1 cellular context compared by ENCODE assay signal in the genomic region with DNA sequence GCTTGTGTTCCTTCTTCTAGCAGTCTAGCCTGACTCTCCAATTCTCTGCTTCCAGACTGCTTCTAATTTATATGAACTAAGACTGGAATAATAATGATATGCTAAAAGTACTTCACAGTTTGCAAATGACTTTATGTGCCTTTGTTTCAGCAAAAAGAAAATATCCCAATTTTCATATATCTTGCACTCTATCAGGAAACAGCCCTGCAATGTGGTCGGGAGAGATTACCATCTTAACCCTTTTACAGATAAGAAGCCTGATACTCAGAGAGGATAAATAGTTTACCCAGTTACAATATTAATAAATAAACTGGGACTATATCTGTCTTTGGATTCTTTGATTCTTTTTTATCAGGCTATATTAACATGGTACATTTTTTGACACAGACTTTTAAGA.
TF ChIP-seq lines count a peak whose summit lies in the region.

No MANE protein-coding gene starts in this region.

TF ChIP-seq in SK-N-SH, 30 proteins besides CTCF, POLR2A, EP300 and RAD21 (continued from another document):
- no peak for TF ChIP-seq SIN3A (IDR thresholded peaks at IDR 0.05; ENCODE audit: borderline replicate concordance, low read depth, low read length)
- TF ChIP-seq JUND (IDR thresholded peaks at IDR 0.05) = no peak
- TF ChIP-seq GATA2 (CRISPR knock-in tag; IDR thresholded peaks at IDR 0.05) = no peak
- no peak for TF ChIP-seq YY1 (IDR thresholded peaks at IDR 0.05; ENCODE audit: low read depth)
- no peak for TF ChIP-seq POLR2AphosphoS5 (IDR thresholded peaks at IDR 0.05; ENCODE audit: low read depth, low read length)
- TF ChIP-seq, protein P1, sequence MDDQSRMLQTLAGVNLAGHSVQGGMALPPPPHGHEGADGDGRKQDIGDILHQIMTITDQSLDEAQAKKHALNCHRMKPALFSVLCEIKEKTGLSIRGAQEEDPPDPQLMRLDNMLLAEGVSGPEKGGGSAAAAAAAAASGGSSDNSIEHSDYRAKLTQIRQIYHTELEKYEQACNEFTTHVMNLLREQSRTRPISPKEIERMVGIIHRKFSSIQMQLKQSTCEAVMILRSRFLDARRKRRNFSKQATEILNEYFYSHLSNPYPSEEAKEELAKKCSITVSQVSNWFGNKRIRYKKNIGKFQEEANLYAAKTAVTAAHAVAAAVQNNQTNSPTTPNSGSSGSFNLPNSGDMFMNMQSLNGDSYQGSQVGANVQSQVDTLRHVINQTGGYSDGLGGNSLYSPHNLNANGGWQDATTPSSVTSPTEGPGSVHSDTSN (IDR thresholded peaks at IDR 0.05) = no peak
